In genomic region chrX:107389726-107390125, GRCh38 we compare ENCODE assay signal across 8 cellular contexts.
"Had no signal": no experiment of that assay in that cellular context is flagged by ENCODE, and none has a peak within 500 bp of the region (broad histone marks: within the 10 kb centered on the region; RNA-seq: fewer than 3 reads in every experiment).

No MANE protein-coding gene starts in this region.

- DNase-seq: GDM1, GF-D8 had no signal

- ATAC-seq: GM12878 had no signal

- H3K4me3 ChIP-seq: GM12878 had no signal

- FAIRE-seq: G401.6, GM12878, GM12891, GM12892, GM18507, GM19239 had no signal
